Comparison of ENCODE assay signal across 9 cellular contexts in genomic region chr11:99037057-99037456, GRCh38. TPM values are rescaled to one million over a fixed set of nuclear protein-coding genes. Genes with fewer than 3 reads are reported as not detected.
"Had no signal": no experiment of that assay in that cellular context is flagged by ENCODE, and none has a peak within 500 bp of the region (broad histone marks: within the 10 kb centered on the region; RNA-seq: fewer than 3 reads in every experiment).

No MANE protein-coding gene starts in this region.

- H3K4me2 ChIP-seq: GM23338 had no signal

- H2AFZ ChIP-seq: GM23248, GM23338 had no signal

- H3K27ac ChIP-seq: GM23248 had no signal

- DNase-seq: GM23248, GOT3, H7, H9, HCEC 1CT, HFFc6 had no signal

- H3K9ac ChIP-seq: GM23248 had no signal

- H3K4me3 ChIP-seq: GM23248, GM23338, HAP-1 had no signal

- H3K9me3 ChIP-seq: HAP-1 had no signal

- H3K36me3 ChIP-seq: HAP-1 had no signal

RNA-seq across cellular contexts. Expression of gene CNTN5, which starts 16.3 kb away (rescaled TPM):
- total RNA-seq: GM23248, GM23338, H1, H9, HFFc6 had no signal
- polyA plus RNA-seq: GM23248, GM23338, H1 had no signal
